Comparison of ENCODE assay signal across 21 cellular contexts in the genomic region with DNA sequence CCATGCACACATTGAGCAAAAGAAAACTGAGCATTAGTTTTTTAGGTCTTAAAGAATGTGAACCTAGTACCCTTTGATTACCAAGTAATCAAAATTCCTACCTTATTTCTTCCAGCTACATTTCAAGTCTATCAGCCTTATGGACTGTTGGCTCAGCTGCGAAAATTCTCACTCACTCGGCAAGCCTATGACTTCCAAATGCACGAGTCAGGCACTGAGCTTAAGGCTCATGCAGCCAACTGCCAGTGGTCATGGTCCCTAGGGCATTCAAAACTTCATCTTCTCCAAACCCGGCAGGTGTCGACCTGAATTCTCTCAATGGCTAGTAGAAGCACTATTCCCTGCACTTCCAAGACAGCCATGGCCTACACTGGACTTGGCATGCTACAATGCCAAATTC. TPM values are rescaled to one million over a fixed set of nuclear protein-coding genes. Genes with fewer than 3 reads are reported as not detected.
"Had no signal": no experiment of that assay in that cellular context is flagged by ENCODE, and none has a peak within 500 bp of the region (broad histone marks: within the 10 kb centered on the region; RNA-seq: fewer than 3 reads in every experiment).

No MANE protein-coding gene starts in this region.

- H3K36me3 Mint-ChIP-seq: activated naive CD8-positive, alpha-beta T cell; WTC11 had no signal

- H3K4me2 ChIP-seq: smooth muscle cell had no signal

- ATAC-seq: activated T-cell treated with anti-CD3 and anti-CD28 coated beads, Interleukin-2, amount 50 U/mL, for 72 hours; gastroesophageal sphincter; left colon; naive thymus-derived CD4-positive, alpha-beta T cell; right cardiac atrium; upper lobe of right lung; WTC11 had no signal

- H3K4me1 ChIP-seq: gastroesophageal sphincter had no signal

- DNase-seq: activated CD4-positive, alpha-beta T cell treated with anti-CD3 and anti-CD28 coated beads for 48 hours; activated CD8-positive, alpha-beta memory T cell treated with anti-CD3 and anti-CD28 coated beads, Interleukin-2, amount 50 U/mL, for 48 hours; activated gamma-delta T cell; activated T-cell treated with anti-CD3 and anti-CD28 coated beads, Interleukin-2, amount 50 U/mL, for 72 hours; amniotic stem cell; brain microvascular endothelial cell; cortex of kidney; effector memory CD4-positive, alpha-beta T cell; left colon; naive thymus-derived CD4-positive, alpha-beta T cell; right cardiac atrium; stimulated activated CD4-positive, alpha-beta T cell treated with anti-CD3 and anti-CD28 coated beads, Interleukin-4, amount 100 ng/mL, for 4 hours; T-helper 2 cell; upper lobe of right lung had no signal

- H3K9me3 Mint-ChIP-seq: central memory CD8-positive, alpha-beta T cell; stimulated activated naive CD8-positive, alpha-beta T cell treated with anti-CD3 and anti-CD28 coated beads, Interleukin-15, Interleukin-2, amounts not matched to agents 100 ng/mL and 50 ng/mL, for 24 hours; WTC11 had no signal

- H3K9me3 ChIP-seq: gastroesophageal sphincter, neutrophil, upper lobe of right lung had no signal

- H3K4me3 Mint-ChIP-seq: activated naive CD8-positive, alpha-beta T cell; activated T-cell treated with anti-CD3 and anti-CD28 coated beads, Interleukin-2, amount 50 U/mL, for 72 hours; central memory CD8-positive, alpha-beta T cell; naive thymus-derived CD4-positive, alpha-beta T cell; stimulated activated naive CD8-positive, alpha-beta T cell treated with anti-CD3 and anti-CD28 coated beads, Interleukin-15, Interleukin-2, amounts not matched to agents 100 ng/mL and 50 ng/mL, for 24 hours; WTC11 had no signal

- H3K27me3 ChIP-seq: brain microvascular endothelial cell, gastroesophageal sphincter, neutrophil, upper lobe of right lung had no signal

- H3K27ac Mint-ChIP-seq: activated naive CD8-positive, alpha-beta T cell; activated T-cell treated with anti-CD3 and anti-CD28 coated beads, Interleukin-2, amount 50 U/mL, for 72 hours; naive thymus-derived CD4-positive, alpha-beta T cell; stimulated activated naive CD8-positive, alpha-beta T cell treated with anti-CD3 and anti-CD28 coated beads, Interleukin-15, Interleukin-2, amounts not matched to agents 100 ng/mL and 50 ng/mL, for 24 hours; WTC11 had no signal

- H3K36me3 ChIP-seq: brain microvascular endothelial cell, gastroesophageal sphincter, upper lobe of right lung had no signal

- H3K27me3 Mint-ChIP-seq: activated naive CD8-positive, alpha-beta T cell; stimulated activated naive CD8-positive, alpha-beta T cell treated with anti-CD3 and anti-CD28 coated beads, Interleukin-15, Interleukin-2, amounts not matched to agents 100 ng/mL and 50 ng/mL, for 24 hours had no signal

- H3K4me3 ChIP-seq: gastroesophageal sphincter, smooth muscle cell, upper lobe of right lung had no signal

- H3K27ac ChIP-seq: brain microvascular endothelial cell, gastroesophageal sphincter, neutrophil, upper lobe of right lung had no signal

- H3K4me1 Mint-ChIP-seq: WTC11 had no signal

RNA-seq across cellular contexts. Expression of a gene that starts 41.2 kb away (rescaled TPM):
- polyA plus RNA-seq: smooth muscle cell had no signal
